ENCODE assay signal across 9 cellular contexts in the genomic region with DNA sequence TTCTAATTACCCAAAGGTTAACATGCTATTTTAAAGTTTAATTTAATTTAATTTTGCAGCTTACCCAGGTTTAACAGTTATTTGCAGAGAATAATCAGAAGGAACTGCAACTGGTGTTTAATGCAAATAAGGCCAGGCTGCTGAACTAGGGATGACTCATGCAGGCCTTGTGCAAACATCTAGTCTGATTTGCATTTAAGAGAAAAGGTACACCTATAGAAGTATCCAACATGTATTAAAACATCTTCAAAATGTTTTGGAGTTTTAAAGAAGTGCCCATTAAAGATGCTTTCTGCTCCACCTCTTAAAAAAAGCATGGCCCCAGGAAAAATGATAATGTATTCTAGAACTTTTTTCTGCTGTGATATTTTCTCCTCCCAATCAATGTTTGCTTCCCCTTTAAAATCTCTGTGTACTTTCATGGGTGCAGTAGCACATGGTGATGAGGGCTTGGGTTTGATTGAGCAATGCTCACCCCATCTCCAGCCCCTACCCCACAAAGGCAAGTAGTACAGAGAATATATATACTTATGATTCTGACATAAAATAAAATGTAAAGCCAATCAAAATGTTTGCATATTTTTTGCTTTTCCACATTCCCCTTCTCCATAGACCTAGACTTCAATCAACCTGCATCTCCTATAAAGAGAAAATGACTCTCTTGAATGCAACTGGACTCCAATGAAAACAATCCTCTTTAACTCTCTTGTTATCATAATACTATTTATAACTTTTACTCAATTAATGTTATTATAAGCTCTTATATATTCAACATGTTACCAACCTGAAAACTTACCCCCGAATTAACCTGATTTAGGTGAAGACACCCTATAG. TPM values are rescaled to one million over a fixed set of nuclear protein-coding genes. Genes with fewer than 3 reads are reported as not detected.
DNase-seq lines count a peak whose midpoint lies in the region; ATAC-seq and TF ChIP-seq lines count a peak whose summit lies in the region.
"Had no signal": no experiment of that assay in that cellular context is flagged by ENCODE, and none has a peak within 500 bp of the region (broad histone marks: within the 10 kb centered on the region; RNA-seq: fewer than 3 reads in every experiment).

No MANE protein-coding gene starts in this region.

- CTCF ChIA-PET in activated CD8-positive, alpha-beta memory T cell treated with anti-CD3 and anti-CD28 coated beads, Interleukin-2, amount 10 ng/mL, durations not matched to agents 7 days and 5 days (lab: Charles Lee), result no interaction called here

- no peak for TF ChIP-seq EP300 in transverse colon (IDR thresholded peaks at IDR 0.05; ENCODE audit: low read depth)

- no peaks in the 10 kb centered on the region for H3K27me3 Mint-ChIP-seq in dendritic cell treated with granulocyte-macrophage colony-stimulating factor and Interleukin-4, amounts not matched to agents 40 ng/mL and 50 ng/mL, for 4 days
- H3K27me3 Mint-ChIP-seq in activated CD8-positive, alpha-beta memory T cell treated with anti-CD3 and anti-CD28 coated beads, Interleukin-2, amount 10 ng/mL, durations not matched to agents 7 days and 5 days, result peaks cover 5% of the 10 kb centered on the region
- H3K27me3 Mint-ChIP-seq in activated CD4-positive, alpha-beta T cell treated with anti-CD3 and anti-CD28 coated beads, Interleukin-2, amount 10 ng/mL, durations not matched to agents 24 days and 14 days, result no peaks in the 10 kb centered on the region

- H3K4me3 ChIP-seq in transverse colon, result no peak overlapping the region
- H3K4me3 ChIP-seq: SK-N-MC had no signal

- peaks cover 21 to 77% (median 60%) of the 10 kb centered on the region in 4 donors for H3K4me1 ChIP-seq in transverse colon

- peak overlapping the region; percentile 46 for H3K27ac Mint-ChIP-seq in dendritic cell treated with granulocyte-macrophage colony-stimulating factor and Interleukin-4, amounts not matched to agents 40 ng/mL and 50 ng/mL, for 4 days
- no peak overlapping the region for H3K27ac Mint-ChIP-seq in activated CD8-positive, alpha-beta memory T cell treated with anti-CD3 and anti-CD28 coated beads, Interleukin-2, amount 10 ng/mL, durations not matched to agents 7 days and 5 days
- no peak overlapping the region for H3K27ac Mint-ChIP-seq in activated CD4-positive, alpha-beta T cell treated with anti-CD3 and anti-CD28 coated beads, Interleukin-2, amount 10 ng/mL, durations not matched to agents 24 days and 14 days

- no peaks in the 10 kb centered on the region for H3K9me3 Mint-ChIP-seq in dendritic cell treated with granulocyte-macrophage colony-stimulating factor and Interleukin-4, amounts not matched to agents 40 ng/mL and 50 ng/mL, for 4 days
- no peaks in the 10 kb centered on the region for H3K9me3 Mint-ChIP-seq in activated CD8-positive, alpha-beta memory T cell treated with anti-CD3 and anti-CD28 coated beads, Interleukin-2, amount 10 ng/mL, durations not matched to agents 7 days and 5 days (ENCODE audit: low read depth)
- H3K9me3 Mint-ChIP-seq in activated CD4-positive, alpha-beta T cell treated with anti-CD3 and anti-CD28 coated beads, Interleukin-2, amount 10 ng/mL, durations not matched to agents 24 days and 14 days, result peaks cover 3% of the 10 kb centered on the region

- H3K27ac ChIP-seq in transverse colon, result peak overlapping the region; percentile 67 to 73 (median 68)
- H3K27ac ChIP-seq: SK-N-MC had no signal

- no peaks in the 10 kb centered on the region for H3K36me3 ChIP-seq in transverse colon

- no peak for TF ChIP-seq CTCF in transverse colon (IDR thresholded peaks at IDR 0.05)

- H3K9me3 ChIP-seq in transverse colon, result no peaks in the 10 kb centered on the region

- WGBS in transverse colon (ENCODE audit: low coverage in 1 of 2), 2 donors, result 82 to 89% methylated on average over 1 of the region's 1 CpG

- in situ Hi-C loops in transverse colon (cut with MboI; ENCODE audit: low pct_ligation_motif_present in 1 of 4, low pct_unique_long_range_greater_than_20kb in 1 of 4, low sequenced_read_pairs in 3 of 4), result loop anchor here in 1 of 4 donors (25.0 kb wide), 2 partner anchors 88 to 112 kb away; no protein-coding TSS in a partner anchor

- no peak overlapping the region for H3K4me3 Mint-ChIP-seq in dendritic cell treated with granulocyte-macrophage colony-stimulating factor and Interleukin-4, amounts not matched to agents 40 ng/mL and 50 ng/mL, for 4 days
- no peak overlapping the region for H3K4me3 Mint-ChIP-seq in activated CD8-positive, alpha-beta memory T cell treated with anti-CD3 and anti-CD28 coated beads, Interleukin-2, amount 10 ng/mL, durations not matched to agents 7 days and 5 days
- no peak overlapping the region for H3K4me3 Mint-ChIP-seq in activated CD4-positive, alpha-beta T cell treated with anti-CD3 and anti-CD28 coated beads, Interleukin-2, amount 10 ng/mL, durations not matched to agents 24 days and 14 days

- DNase-seq in NCI-H1930 (lab: John Stamatoyannopoulos, UW), result peak; percentile 44 to 81
- DNase-seq in transverse colon, result no peak
- no peak for DNase-seq in activated CD8-positive, alpha-beta memory T cell treated with anti-CD3 and anti-CD28 coated beads, Interleukin-2, amount 50 U/mL, for 4 hours
- DNase-seq in activated CD8-positive, alpha-beta memory T cell treated with anti-CD3 and anti-CD28 coated beads, Interleukin-2, amount 10 ng/mL, durations not matched to agents 7 days and 5 days, result no peak
- DNase-seq in activated CD4-positive, alpha-beta T cell treated with anti-CD3 and anti-CD28 coated beads, Interleukin-2, amount 10 ng/mL, durations not matched to agents 24 days and 14 days, result no peak

- H3K27me3 ChIP-seq in transverse colon, result no peaks in the 10 kb centered on the region

- no peak for TF ChIP-seq POLR2A in transverse colon (IDR thresholded peaks at IDR 0.05)

- no peaks in the 10 kb centered on the region for H3K36me3 Mint-ChIP-seq in dendritic cell treated with granulocyte-macrophage colony-stimulating factor and Interleukin-4, amounts not matched to agents 40 ng/mL and 50 ng/mL, for 4 days (ENCODE audit: low read depth)
- H3K36me3 Mint-ChIP-seq in activated CD8-positive, alpha-beta memory T cell treated with anti-CD3 and anti-CD28 coated beads, Interleukin-2, amount 10 ng/mL, durations not matched to agents 7 days and 5 days, result no peaks in the 10 kb centered on the region
- no peaks in the 10 kb centered on the region for H3K36me3 Mint-ChIP-seq in activated CD4-positive, alpha-beta T cell treated with anti-CD3 and anti-CD28 coated beads, Interleukin-2, amount 10 ng/mL, durations not matched to agents 24 days and 14 days (ENCODE audit: low read depth)

- ATAC-seq in GM18868 (IDR thresholded peaks at IDR 0.05; ENCODE audit: unreplicated experiment) (peak; percentile 97), HG02840 (IDR thresholded peaks at IDR 0.05; ENCODE audit: low FRiP score, unreplicated experiment) (peak; percentile 93)
- ATAC-seq in activated CD8-positive, alpha-beta memory T cell treated with anti-CD3 and anti-CD28 coated beads, Interleukin-2, amount 10 ng/mL, durations not matched to agents 7 days and 5 days, result no peak

- H3K4me1 Mint-ChIP-seq in dendritic cell treated with granulocyte-macrophage colony-stimulating factor and Interleukin-4, amounts not matched to agents 40 ng/mL and 50 ng/mL, for 4 days (ENCODE audit: low read depth), result peaks cover 22% of the 10 kb centered on the region
- H3K4me1 Mint-ChIP-seq in activated CD8-positive, alpha-beta memory T cell treated with anti-CD3 and anti-CD28 coated beads, Interleukin-2, amount 10 ng/mL, durations not matched to agents 7 days and 5 days, result peaks cover 12% of the 10 kb centered on the region
- peaks cover 6% of the 10 kb centered on the region for H3K4me1 Mint-ChIP-seq in activated CD4-positive, alpha-beta T cell treated with anti-CD3 and anti-CD28 coated beads, Interleukin-2, amount 10 ng/mL, durations not matched to agents 24 days and 14 days

- intact Hi-C loops in dendritic cell treated with granulocyte-macrophage colony-stimulating factor and Interleukin-4, amounts not matched to agents 40 ng/mL and 50 ng/mL, for 4 days (cut with micrococcal nuclease), result no loop called here
- intact Hi-C loops in transverse colon (cut with DNase I; ENCODE audit: low total_unique reads), result no loop called here
- intact Hi-C loops in activated CD4-positive, alpha-beta T cell treated with anti-CD3 and anti-CD28 coated beads, Interleukin-2, amount 10 ng/mL, durations not matched to agents 24 days and 14 days (cut with micrococcal nuclease), result no loop called here

RNA-seq across cellular contexts. Expression of a gene that starts 54.1 kb away (rescaled TPM):
- 100 to 1,000 TPM; 120 to 321 (median 252) TPM for total RNA-seq in transverse colon
- total RNA-seq in activated CD8-positive, alpha-beta memory T cell treated with anti-CD3 and anti-CD28 coated beads, Interleukin-2, amount 10 ng/mL, durations not matched to agents 7 days and 5 days, result under 1 TPM in 1 of 2 experiments, not detected in 1; 0.26 TPM
- total RNA-seq in activated CD4-positive, alpha-beta T cell treated with anti-CD3 and anti-CD28 coated beads, Interleukin-2, amount 10 ng/mL, durations not matched to agents 24 days and 14 days, result 0.24 TPM in 1 of 2 replicates, not detected in the other

Comparison
In these comparisons a context has a peak if more than half of its experiments do, and no peak if none do; other contexts are left out.
1. DNase-seq: peak in NCI-H1930 (2 of 2); none in transverse colon (single experiment), activated CD8-positive, alpha-beta memory T cell treated with anti-CD3 and anti-CD28 coated beads, Interleukin-2, amount 50 U/mL, for 4 hours (single experiment), activated CD8-positive, alpha-beta memory T cell treated with anti-CD3 and anti-CD28 coated beads, Interleukin-2, amount 10 ng/mL, durations not matched to agents 7 days and 5 days (single experiment) and activated CD4-positive, alpha-beta T cell treated with anti-CD3 and anti-CD28 coated beads, Interleukin-2, amount 10 ng/mL, durations not matched to agents 24 days and 14 days (single experiment).
2. RNA of a gene that starts 54.1 kb away (total RNA-seq): 120 to 321 TPM in transverse colon; 0.26 TPM in activated CD8-positive, alpha-beta memory T cell treated with anti-CD3 and anti-CD28 coated beads, Interleukin-2, amount 10 ng/mL, durations not matched to agents 7 days and 5 days and 0.24 TPM in activated CD4-positive, alpha-beta T cell treated with anti-CD3 and anti-CD28 coated beads, Interleukin-2, amount 10 ng/mL, durations not matched to agents 24 days and 14 days; every median in the first group is over 10 times any median in the second.